ENCODE assay signal across 21 cellular contexts in genomic region chr3:33007776-33008175, GRCh38. TPM values are rescaled to one million over a fixed set of nuclear protein-coding genes. Genes with fewer than 3 reads are reported as not detected.
DNase-seq lines count a peak whose midpoint lies in the region; ATAC-seq and TF ChIP-seq lines count a peak whose summit lies in the region.
"Had no signal": no experiment of that assay in that cellular context is flagged by ENCODE, and none has a peak within 500 bp of the region (broad histone marks: within the 10 kb centered on the region; RNA-seq: fewer than 3 reads in every experiment).

No MANE protein-coding gene starts in this region.

- no peak overlapping the region for H3K4me3 ChIP-seq in CD8-positive, alpha-beta memory T cell (ENCODE audit: low read length)
- H3K4me3 ChIP-seq in aorta (ENCODE audit: low read length in 2 of 2) = no peak overlapping the region
- H3K4me3 ChIP-seq: heart left ventricle, prostate gland had no signal

- H3K27me3 ChIP-seq in CD4-positive, alpha-beta T cell (ENCODE audit: control insufficient read depth, insufficient read depth, low read length) = no peaks in the 10 kb centered on the region
- no peaks in the 10 kb centered on the region for H3K27me3 ChIP-seq in CD8-positive, alpha-beta memory T cell (ENCODE audit: insufficient read depth, low read length, poor library complexity, severe bottlenecking)
- no peaks in the 10 kb centered on the region for H3K27me3 ChIP-seq in aorta (ENCODE audit: control insufficient read depth in 1 of 2, insufficient read depth in 2 of 2, low read length in 1 of 2)
- H3K27me3 ChIP-seq: heart left ventricle had no signal

- peak overlapping the region; percentile 12 for H3K4me3 Mint-ChIP-seq in CD4-positive, alpha-beta T cell
- H3K4me3 Mint-ChIP-seq in CD8-positive, alpha-beta memory T cell = peak overlapping the region in 6 of 7 donors; percentile 38 to 74 (median 56)
- H3K4me3 Mint-ChIP-seq in activated T-helper 1 cell treated with anti-CD3 and anti-CD28 coated beads, Interleukin-12 subunit alpha, Interleukin-12 subunit beta, Interleukin-2, Interleukin-4 antibody, amounts not matched to agents 30 ng/mL and 10 ng/mL and 1 ng/mL, durations not matched to agents 14 hours and 24 hours and 36 hours = peak overlapping the region; percentile 8
- peak overlapping the region; percentile 83 for H3K4me3 Mint-ChIP-seq in endothelial cell (ENCODE audit: unreplicated experiment)
- H3K4me3 Mint-ChIP-seq: brain, mesothelial cell of epicardium, nephron progenitor cell had no signal

- CTCF ChIA-PET in CD4-positive, alpha-beta T cell (lab: Charles Lee) = interaction anchor here (1.0 to 1.3 kb wide), 4 partner anchors 15 to 60 kb away, joined by 3 to 6 read pairs (median 4); no protein-coding TSS in a partner anchor
- CTCF ChIA-PET in CD8-positive, alpha-beta memory T cell (lab: Charles Lee) = interaction anchor here (1.0 to 2.1 kb wide), 4 partner anchors 9 to 68 kb away, joined by 3 to 6 read pairs (median 4); no protein-coding TSS in a partner anchor

- no peak for TF ChIP-seq CTCF in CD4-positive, alpha-beta T cell (IDR thresholded peaks at IDR 0.05)
- no peak for TF ChIP-seq CTCF in endothelial cell (IDR thresholded peaks at IDR 0.05; ENCODE audit: unreplicated experiment)

- 94 to 95% methylated on average over 7 of the region's 7 CpGs for WGBS in aorta, 2 donors

- H3K27me3 Mint-ChIP-seq in CD4-positive, alpha-beta T cell = no peaks in the 10 kb centered on the region
- no peaks in the 10 kb centered on the region for H3K27me3 Mint-ChIP-seq in CD8-positive, alpha-beta memory T cell
- no peaks in the 10 kb centered on the region for H3K27me3 Mint-ChIP-seq in activated T-helper 1 cell treated with anti-CD3 and anti-CD28 coated beads, Interleukin-12 subunit alpha, Interleukin-12 subunit beta, Interleukin-2, Interleukin-4 antibody, amounts not matched to agents 30 ng/mL and 10 ng/mL and 1 ng/mL, durations not matched to agents 14 hours and 24 hours and 36 hours (ENCODE audit: insufficient read depth)
- H3K27me3 Mint-ChIP-seq in endothelial cell (ENCODE audit: unreplicated experiment) = peaks cover 8% of the 10 kb centered on the region
- H3K27me3 Mint-ChIP-seq: brain had no signal

- intact Hi-C loops in CD4-positive, alpha-beta T cell (cut with DNase I, micrococcal nuclease) = loop anchor here in 1 of 2 experiments (5.0 kb wide), 1 partner anchor 45 kb away; no protein-coding TSS in a partner anchor
- intact Hi-C loops in activated T-helper 1 cell treated with anti-CD3 and anti-CD28 coated beads, Interleukin-12 subunit alpha, Interleukin-12 subunit beta, Interleukin-2, Interleukin-4 antibody, amounts not matched to agents 30 ng/mL and 10 ng/mL and 1 ng/mL, durations not matched to agents 14 hours and 24 hours and 36 hours (cut with micrococcal nuclease) = loop anchor here (1.0 kb wide), 1 partner anchor 16 kb away; no protein-coding TSS in a partner anchor
- intact Hi-C loops in aorta (cut with DNase I) = no loop called here

- no peaks in the 10 kb centered on the region for H3K9me3 ChIP-seq in CD4-positive, alpha-beta T cell (ENCODE audit: control insufficient read depth, low read length)
- H3K9me3 ChIP-seq in CD8-positive, alpha-beta memory T cell (ENCODE audit: low read length) = no peaks in the 10 kb centered on the region
- no peaks in the 10 kb centered on the region for H3K9me3 ChIP-seq in aorta (ENCODE audit: control insufficient read depth, low read length)
- H3K9me3 ChIP-seq: heart left ventricle, prostate gland had no signal

- POLR2A ChIA-PET in CD4-positive, alpha-beta T cell (lab: Charles Lee) = interaction anchor here (1.0 to 1.7 kb wide), 8 partner anchors 8 to 79 kb away, joined by 3 to 6 read pairs (median 4); no protein-coding TSS in a partner anchor
- POLR2A ChIA-PET in CD8-positive, alpha-beta memory T cell (lab: Charles Lee) = interaction anchor here (0.9 kb wide), 1 partner anchor 9 kb away, joined by 3 read pairs; no protein-coding TSS in a partner anchor

- H3K36me3 Mint-ChIP-seq in CD4-positive, alpha-beta T cell (ENCODE audit: low read depth) = peaks cover 37% of the 10 kb centered on the region
- peaks cover 18 to 47% (median 24%) of the 10 kb centered on the region in 3 donors for H3K36me3 Mint-ChIP-seq in CD8-positive, alpha-beta memory T cell
- peaks cover 48% of the 10 kb centered on the region for H3K36me3 Mint-ChIP-seq in activated T-helper 1 cell treated with anti-CD3 and anti-CD28 coated beads, Interleukin-12 subunit alpha, Interleukin-12 subunit beta, Interleukin-2, Interleukin-4 antibody, amounts not matched to agents 30 ng/mL and 10 ng/mL and 1 ng/mL, durations not matched to agents 14 hours and 24 hours and 36 hours (ENCODE audit: low read depth)
- peaks cover 47% of the 10 kb centered on the region for H3K36me3 Mint-ChIP-seq in endothelial cell (ENCODE audit: low read depth, unreplicated experiment)

- H3K4me1 ChIP-seq in CD8-positive, alpha-beta memory T cell (ENCODE audit: insufficient read depth, low read length) = peaks cover 13% of the 10 kb centered on the region
- H3K4me1 ChIP-seq in aorta (ENCODE audit: control insufficient read depth in 1 of 2, insufficient read depth in 2 of 2, low read length in 2 of 2) = no peaks in the 10 kb centered on the region
- H3K4me1 ChIP-seq: prostate gland had no signal

- DNase-seq in CD4-positive, alpha-beta T cell = no peak
- no peak for DNase-seq in CD8-positive, alpha-beta memory T cell
- DNase-seq in activated T-helper 1 cell treated with anti-CD3 and anti-CD28 coated beads, Interleukin-12 subunit alpha, Interleukin-12 subunit beta, Interleukin-2, Interleukin-4 antibody, amounts not matched to agents 30 ng/mL and 10 ng/mL and 1 ng/mL, durations not matched to agents 14 hours and 24 hours and 36 hours (ENCODE audit: low spot score) = no peak
- DNase-seq in endothelial cell (ENCODE audit: low spot score) = no peak
- no peak for DNase-seq in aorta
- DNase-seq in NCI-H510A (lab: John Stamatoyannopoulos, UW) = no peak
- no peak for DNase-seq in RPMI8226
- DNase-seq: cortex of kidney; heart left ventricle; left colon; MV-4-11; nephron progenitor cell; SHP77 treated with DMSO at 0.1 percent for 48 hours; stimulated activated CD4-positive, alpha-beta T cell treated with anti-CD3 and anti-CD28 coated beads, Interleukin-2, amount 100 ng/mL, for 48 hours had no signal

- peak; percentile 53 for ATAC-seq in CD4-positive, alpha-beta T cell (ENCODE audit: poor library complexity)
- ATAC-seq in aorta (ENCODE audit: low FRiP score) = no peak
- ATAC-seq: heart left ventricle had no signal

- peak overlapping the region; percentile 64 for H3K27ac Mint-ChIP-seq in CD4-positive, alpha-beta T cell
- H3K27ac Mint-ChIP-seq in CD8-positive, alpha-beta memory T cell = peak overlapping the region; percentile 39 to 94 (median 74)
- peak overlapping the region; percentile 81 for H3K27ac Mint-ChIP-seq in activated T-helper 1 cell treated with anti-CD3 and anti-CD28 coated beads, Interleukin-12 subunit alpha, Interleukin-12 subunit beta, Interleukin-2, Interleukin-4 antibody, amounts not matched to agents 30 ng/mL and 10 ng/mL and 1 ng/mL, durations not matched to agents 14 hours and 24 hours and 36 hours
- H3K27ac Mint-ChIP-seq in endothelial cell (ENCODE audit: unreplicated experiment) = peak overlapping the region; percentile 96
- H3K27ac Mint-ChIP-seq: brain, mesothelial cell of epicardium, nephron progenitor cell had no signal

- peaks cover 2% of the 10 kb centered on the region for H3K9me3 Mint-ChIP-seq in CD4-positive, alpha-beta T cell
- no peaks in the 10 kb centered on the region for H3K9me3 Mint-ChIP-seq in CD8-positive, alpha-beta memory T cell
- peaks cover 11% of the 10 kb centered on the region for H3K9me3 Mint-ChIP-seq in activated T-helper 1 cell treated with anti-CD3 and anti-CD28 coated beads, Interleukin-12 subunit alpha, Interleukin-12 subunit beta, Interleukin-2, Interleukin-4 antibody, amounts not matched to agents 30 ng/mL and 10 ng/mL and 1 ng/mL, durations not matched to agents 14 hours and 24 hours and 36 hours
- H3K9me3 Mint-ChIP-seq in endothelial cell (ENCODE audit: unreplicated experiment) = peaks cover 3% of the 10 kb centered on the region
- H3K9me3 Mint-ChIP-seq: nephron progenitor cell had no signal

- H3K4me1 Mint-ChIP-seq in CD4-positive, alpha-beta T cell (ENCODE audit: low read depth) = peaks cover 34% of the 10 kb centered on the region
- H3K4me1 Mint-ChIP-seq in CD8-positive, alpha-beta memory T cell = peaks cover 23 to 61% (median 47%) of the 10 kb centered on the region in 3 donors
- peaks cover 34% of the 10 kb centered on the region for H3K4me1 Mint-ChIP-seq in activated T-helper 1 cell treated with anti-CD3 and anti-CD28 coated beads, Interleukin-12 subunit alpha, Interleukin-12 subunit beta, Interleukin-2, Interleukin-4 antibody, amounts not matched to agents 30 ng/mL and 10 ng/mL and 1 ng/mL, durations not matched to agents 14 hours and 24 hours and 36 hours (ENCODE audit: low read depth)
- H3K4me1 Mint-ChIP-seq in endothelial cell (ENCODE audit: unreplicated experiment) = peaks cover 26% of the 10 kb centered on the region
- H3K4me1 Mint-ChIP-seq: brain, mesothelial cell of epicardium, nephron progenitor cell had no signal

- peaks cover 4% of the 10 kb centered on the region for H3K36me3 ChIP-seq in CD8-positive, alpha-beta memory T cell (ENCODE audit: insufficient read depth, low read length)
- peaks cover 4 to 13% of the 10 kb centered on the region in 2 donors for H3K36me3 ChIP-seq in aorta (ENCODE audit: control insufficient read depth in 1 of 2, insufficient read depth in 2 of 2, low read length in 1 of 2)
- H3K36me3 ChIP-seq: prostate gland had no signal

- H3K27ac ChIP-seq in CD4-positive, alpha-beta T cell (ENCODE audit: low read depth, low read length) = peak overlapping the region; percentile 13
- no peak overlapping the region for H3K27ac ChIP-seq in CD8-positive, alpha-beta memory T cell (ENCODE audit: low read depth, low read length)
- H3K27ac ChIP-seq in aorta (ENCODE audit: low read depth in 1 of 2, low read length in 2 of 2) = no peak overlapping the region
- H3K27ac ChIP-seq: heart left ventricle, prostate gland, VCaP had no signal

RNA-seq across cellular contexts. Expression of gene CCR4, which starts 56.3 kb away (rescaled TPM):
- 10 to 100 TPM; 76.2 to 80.1 TPM for total RNA-seq in CD4-positive, alpha-beta T cell
- 100 to 1,000 TPM; 113 TPM for total RNA-seq in CD8-positive, alpha-beta memory T cell
- 10.0 TPM for polyA plus RNA-seq in CD8-positive, alpha-beta memory T cell
- 110 and 115 TPM in 2 replicates for total RNA-seq in activated T-helper 1 cell treated with anti-CD3 and anti-CD28 coated beads, Interleukin-12 subunit alpha, Interleukin-12 subunit beta, Interleukin-2, Interleukin-4 antibody, amounts not matched to agents 30 ng/mL and 10 ng/mL and 1 ng/mL, durations not matched to agents 14 hours and 24 hours and 36 hours
- total RNA-seq in endothelial cell (ENCODE audit: unreplicated experiment) (0.08 TPM), aorta (under 1 TPM; 0.42 to 0.54 TPM)
- not detected for polyA plus RNA-seq in aorta
- total RNA-seq: endothelial cell of umbilical vein, H4, mesothelial cell of epicardium, skeletal muscle tissue had no signal
- polyA plus RNA-seq: endothelial cell of umbilical vein had no signal

Comparison
In these comparisons a context has a peak if more than half of its experiments do, and no peak if none do; other contexts are left out.
1. H3K4me3 Mint-ChIP-seq: peak in every context shown above with its lines; median percentile 83 in endothelial cell; 56 in CD8-positive, alpha-beta memory T cell; 12 in CD4-positive, alpha-beta T cell; 8 in activated T-helper 1 cell treated with anti-CD3 and anti-CD28 coated beads, Interleukin-12 subunit alpha, Interleukin-12 subunit beta, Interleukin-2, Interleukin-4 antibody, amounts not matched to agents 30 ng/mL and 10 ng/mL and 1 ng/mL, durations not matched to agents 14 hours and 24 hours and 36 hours.
2. RNA of gene CCR4, which starts 56.3 kb away (total RNA-seq): 113 TPM in CD8-positive, alpha-beta memory T cell, 110 to 115 TPM in activated T-helper 1 cell treated with anti-CD3 and anti-CD28 coated beads, Interleukin-12 subunit alpha, Interleukin-12 subunit beta, Interleukin-2, Interleukin-4 antibody, amounts not matched to agents 30 ng/mL and 10 ng/mL and 1 ng/mL, durations not matched to agents 14 hours and 24 hours and 36 hours and 76.2 to 80.1 TPM in CD4-positive, alpha-beta T cell; 0.42 to 0.54 TPM in aorta and 0.08 TPM in endothelial cell (single experiment); every median in the first group is over 10 times any median in the second.
3. Peak in every context shown above with its lines, with median percentiles within 50 percentile points of each other: H3K27ac Mint-ChIP-seq.